1 cellular context compared by ENCODE assay signal in genomic region chr16:3234543-3235541, GRCh38.
TF ChIP-seq lines count a peak whose summit lies in the region.

ZNF200 (minus strand) TSS chr16:3235158; CDS start chr16:3233755, 1,403 bp downstream.

TF ChIP-seq in K562, 482 proteins besides CTCF, POLR2A, EP300 and RAD21 (continued from another document and continues in another):
- TF ChIP-seq ZNF592 (IDR thresholded peaks at IDR 0.05) (no peak), PRPF4 (IDR thresholded peaks at IDR 0.05; ENCODE audit: insufficient read depth, low read depth, low read length, poor library complexity, severe bottlenecking) (no peak), ZNF561 (CRISPR knock-in tag; conservative IDR thresholded peaks at IDR 0.05) (no peak; the same call in 1 of the 2 replicates), MBD1 (CRISPR knock-in tag; IDR thresholded peaks at IDR 0.05) (no peak), SIN3B (IDR thresholded peaks at IDR 0.05; ENCODE audit: low read depth) (peak; percentile 87), CEBPG (CRISPR knock-in tag; IDR thresholded peaks at IDR 0.05) (no peak), CEBPG (tag; conservative IDR thresholded peaks at IDR 0.05 in 1 of 2, IDR thresholded peaks at IDR 0.05 in 1 of 2) (no peak), TCFL5 (CRISPR knock-in tag; conservative IDR thresholded peaks at IDR 0.05) (no peak), RBM39 (optimal IDR thresholded peaks at IDR 0.05; ENCODE audit: low read depth, low read length) (no peak), GTF2B (IDR thresholded peaks at IDR 0.05; ENCODE audit: extremely low read depth, insufficient read length) (no peak), ETS2 (tag; IDR thresholded peaks at IDR 0.05; ENCODE audit: borderline replicate concordance, poor library complexity, severe bottlenecking) (no peak), CCAR2 (IDR thresholded peaks at IDR 0.05; ENCODE audit: low read depth, low read length) (no peak), GTF2E2 (tag; IDR thresholded peaks at IDR 0.05) (no peak), IRF2 (CRISPR knock-in tag; IDR thresholded peaks at IDR 0.05) (no peak), BHLHE40 (IDR thresholded peaks at IDR 0.05; ENCODE audit: low read length) (no peak), ZKSCAN1 (IDR thresholded peaks at IDR 0.05; ENCODE audit: low read depth, low read length) (0 out of 2 replicates have a peak, but pooled peaks have one; percentile 41), DDX20 (tag; IDR thresholded peaks at IDR 0.05; ENCODE audit: low read depth) (no peak), TGIF2 (CRISPR knock-in tag; IDR thresholded peaks at IDR 0.05) (no peak), CEBPB (tag; IDR thresholded peaks at IDR 0.05) (no peak), ZBTB7A (IDR thresholded peaks at IDR 0.05; ENCODE audit: borderline replicate concordance, control insufficient read depth, low read depth, low read length) (peak; percentile 14; the same call in 1 of the 2 replicates), FOXA1 (IDR thresholded peaks at IDR 0.05; ENCODE audit: borderline replicate concordance) (no peak), TRIM24 (IDR thresholded peaks at IDR 0.05) (no peak), SMARCC2 (IDR thresholded peaks at IDR 0.05; ENCODE audit: low read depth) (no peak), TCF3 (CRISPR knock-in tag; IDR thresholded peaks at IDR 0.05) (no peak), TARDBP (IDR thresholded peaks at IDR 0.05) (no peak), ZNF408 (CRISPR knock-in tag; IDR thresholded peaks at IDR 0.05; ENCODE audit: low read depth) (no peak), MCM5 (IDR thresholded peaks at IDR 0.05; ENCODE audit: low read depth) (no peak), IRF1 (CRISPR knock-in tag; IDR thresholded peaks at IDR 0.05; ENCODE audit: borderline replicate concordance) (no peak), ZNF57 (CRISPR knock-in tag; IDR thresholded peaks at IDR 0.05) (no peak), ZNF436 (CRISPR knock-in tag; IDR thresholded peaks at IDR 0.05) (no peak), TAF15 (IDR thresholded peaks at IDR 0.05; ENCODE audit: low read depth, low read length) (no peak), ETV1 (tag; conservative IDR thresholded peaks at IDR 0.05; ENCODE audit: low read depth) (peak; percentile 82), PHB2 (IDR thresholded peaks at IDR 0.05; ENCODE audit: low read depth) (no peak), CUX1 (CRISPR knock-in tag; IDR thresholded peaks at IDR 0.05) (no peak), BRF1 (IDR thresholded peaks at IDR 0.05; ENCODE audit: borderline replicate concordance, extremely low read depth, insufficient read length) (no peak), USF1 (CRISPR knock-in tag; IDR thresholded peaks at IDR 0.05) (no peak), SAP30 (IDR thresholded peaks at IDR 0.05; ENCODE audit: borderline replicate concordance, insufficient read depth, low read depth, low read length, poor library complexity, severe bottlenecking) (peak; percentile 85), TEAD1 (CRISPR knock-in tag; IDR thresholded peaks at IDR 0.05) (peak in 1 of 2 experiments; percentile 58; a peak in 1 of 4 replicates), RBFOX2 (IDR thresholded peaks at IDR 0.05; ENCODE audit: low read depth, low read length) (peak; percentile 96), ARID3A (IDR thresholded peaks at IDR 0.05; ENCODE audit: borderline replicate concordance, low read depth, low read length) (no peak), TCF7L2 (IDR thresholded peaks at IDR 0.05; ENCODE audit: low read depth, low read length) (no peak), GATAD2A (IDR thresholded peaks at IDR 0.05) (no peak), CREM (IDR thresholded peaks at IDR 0.05; ENCODE audit: low read depth) (peak; percentile 98), NFATC3 (IDR thresholded peaks at IDR 0.05) (peak; percentile 83), MLX (CRISPR knock-in tag; conservative IDR thresholded peaks at IDR 0.05) (0 out of 4 replicates have a peak, but pooled peaks of 1 of the 2 experiments have one; percentile 86), ZNF224 (CRISPR knock-in tag; IDR thresholded peaks at IDR 0.05) (no peak), DACH1 (IDR thresholded peaks at IDR 0.05; ENCODE audit: partially characterized antibody) (peak; percentile 13), HNRNPUL1 (IDR thresholded peaks at IDR 0.05; ENCODE audit: low read length) (no peak), ZNF175 (CRISPR knock-in tag; IDR thresholded peaks at IDR 0.05; ENCODE audit: low read depth) (no peak), ZNF311 (CRISPR knock-in tag; IDR thresholded peaks at IDR 0.05) (no peak), CBX1 (IDR thresholded peaks at IDR 0.05; ENCODE audit: low read depth) (peak; percentile 49; the same call in 1 of the 2 replicates), GTF2F1 (IDR thresholded peaks at IDR 0.05; ENCODE audit: low read depth, low read length) (no peak), ZNF212 (CRISPR knock-in tag; IDR thresholded peaks at IDR 0.05) (no peak), RFX1 (IDR thresholded peaks at IDR 0.05) (no peak)
